1 cellular context compared by ENCODE assay signal in the genomic region with DNA sequence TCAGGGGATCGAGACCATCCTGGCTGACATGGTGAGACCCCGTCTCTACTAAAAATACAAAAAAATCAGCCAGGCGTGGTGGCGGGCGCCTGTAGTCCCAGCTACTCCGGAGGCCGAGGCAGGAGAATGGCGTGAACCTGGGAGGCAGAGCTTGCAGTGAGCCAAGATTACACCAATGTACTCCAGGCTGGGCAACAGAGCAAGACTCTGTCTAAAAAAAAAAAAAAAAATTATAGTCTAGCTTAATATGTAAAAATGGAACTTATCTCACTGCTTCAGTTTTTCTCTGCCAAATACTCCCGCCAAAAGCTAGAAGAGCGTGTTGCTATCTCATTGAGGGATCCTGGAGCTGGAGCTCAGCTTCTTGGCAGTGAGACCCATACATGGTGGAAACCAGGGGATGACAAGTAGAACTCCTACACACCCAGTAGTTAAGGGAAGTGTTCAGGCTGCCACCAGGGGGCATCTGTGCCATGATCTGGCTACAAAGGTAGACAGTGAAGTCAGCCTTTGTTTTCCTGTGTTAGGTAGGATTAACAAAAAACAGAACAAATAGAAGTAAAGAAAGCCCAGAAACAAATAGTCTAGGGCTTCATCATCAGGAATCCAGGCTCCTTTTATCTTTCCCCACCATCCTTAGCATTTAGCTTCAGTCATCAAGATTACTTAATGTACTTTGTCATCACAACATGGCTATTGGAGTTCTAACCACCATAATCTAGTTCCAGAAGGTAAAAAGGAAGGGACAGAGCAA.
TF ChIP-seq lines count a peak whose summit lies in the region.

No MANE protein-coding gene starts in this region.

TF ChIP-seq in H1, 55 proteins besides CTCF, POLR2A, EP300 and RAD21:
- TF ChIP-seq MAFK (IDR thresholded peaks at IDR 0.05; ENCODE audit: low read depth, low read length): no peak
- TF ChIP-seq TCF12 (IDR thresholded peaks at IDR 0.05; ENCODE audit: low read depth, low read length): no peak
- TF ChIP-seq CREB1 (IDR thresholded peaks at IDR 0.05): 0 out of 2 replicates have a peak, but pooled peaks have one; percentile 35
- TF ChIP-seq SP4 (IDR thresholded peaks at IDR 0.05; ENCODE audit: low read length): no peak
- peak; percentile 29; the same call in 1 of the 2 replicates for TF ChIP-seq YY1 (IDR thresholded peaks at IDR 0.05; ENCODE audit: low read depth, low read length)
- TF ChIP-seq TAF7 (optimal IDR thresholded peaks at IDR 0.05; ENCODE audit: borderline replicate concordance, low read depth, low read length): no peak
- TF ChIP-seq BACH1 (IDR thresholded peaks at IDR 0.05; ENCODE audit: low read length): no peak
- no peak for TF ChIP-seq CBX5 (IDR thresholded peaks at IDR 0.05; ENCODE audit: low read depth, low read length)
- no peak for TF ChIP-seq SAP30 (IDR thresholded peaks at IDR 0.05; ENCODE audit: insufficient read depth, insufficient replicate concordance, low read length)
- TF ChIP-seq, protein P1, sequence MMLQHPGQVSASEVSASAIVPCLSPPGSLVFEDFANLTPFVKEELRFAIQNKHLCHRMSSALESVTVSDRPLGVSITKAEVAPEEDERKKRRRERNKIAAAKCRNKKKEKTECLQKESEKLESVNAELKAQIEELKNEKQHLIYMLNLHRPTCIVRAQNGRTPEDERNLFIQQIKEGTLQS (IDR thresholded peaks at IDR 0.05; ENCODE audit: insufficient read depth, low read depth, low read length): no peak
- no peak for TF ChIP-seq RBBP5 (IDR thresholded peaks at IDR 0.05; ENCODE audit: borderline replicate concordance, low read depth, low read length)
- no peak for TF ChIP-seq BRCA1 (IDR thresholded peaks at IDR 0.05; ENCODE audit: low read depth, low read length)
- TF ChIP-seq, protein P2, sequence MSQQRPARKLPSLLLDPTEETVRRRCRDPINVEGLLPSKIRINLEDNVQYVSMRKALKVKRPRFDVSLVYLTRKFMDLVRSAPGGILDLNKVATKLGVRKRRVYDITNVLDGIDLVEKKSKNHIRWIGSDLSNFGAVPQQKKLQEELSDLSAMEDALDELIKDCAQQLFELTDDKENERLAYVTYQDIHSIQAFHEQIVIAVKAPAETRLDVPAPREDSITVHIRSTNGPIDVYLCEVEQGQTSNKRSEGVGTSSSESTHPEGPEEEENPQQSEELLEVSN (IDR thresholded peaks at IDR 0.05): peak; percentile 73
